1 cellular context compared by ENCODE assay signal in the genomic region with DNA sequence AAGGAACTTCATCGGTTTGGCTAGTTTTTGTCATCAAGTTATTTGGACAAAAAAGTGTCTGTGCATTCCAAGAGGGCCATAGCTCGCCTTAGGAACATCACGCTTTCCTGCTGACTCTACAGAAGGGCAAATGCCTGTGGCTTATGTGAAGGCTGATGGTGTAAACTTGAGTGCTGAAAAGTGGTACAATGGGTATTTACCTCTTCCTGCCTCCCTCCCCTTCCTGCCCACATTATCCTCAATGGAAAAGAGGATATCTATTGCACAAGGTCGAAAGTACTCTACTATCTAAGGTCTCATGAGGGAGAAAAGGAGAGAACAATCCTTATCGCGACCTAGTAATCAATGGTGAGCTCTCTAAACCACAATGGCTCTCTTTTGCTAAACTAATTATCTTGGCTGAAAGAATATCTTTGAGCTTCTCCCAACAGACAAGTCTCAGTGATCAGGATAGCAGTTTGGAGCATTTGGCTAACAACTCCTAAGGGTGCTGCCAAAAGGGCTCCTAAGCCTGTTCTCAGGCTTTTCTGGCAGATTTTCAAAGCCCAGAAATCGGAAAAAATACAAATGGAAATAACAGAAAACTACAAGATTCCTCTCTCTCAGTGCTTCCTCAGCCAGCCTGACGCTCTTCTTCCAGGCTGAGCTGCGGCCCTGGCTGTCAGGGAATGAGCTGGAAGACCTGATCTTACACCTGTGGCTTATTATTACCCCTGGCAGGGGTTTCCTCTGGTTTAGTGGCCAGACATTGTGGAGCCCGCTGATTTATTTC.
A peak's percentile ranks its signal among the peaks of the same experiment; 100 is the strongest.
TF ChIP-seq lines count a peak whose summit lies in the region.

No MANE protein-coding gene starts in this region.

TF ChIP-seq in HepG2, 621 proteins besides CTCF, POLR2A, EP300 and RAD21 (continued from another document and continues in another):
- TF ChIP-seq, protein P1, sequence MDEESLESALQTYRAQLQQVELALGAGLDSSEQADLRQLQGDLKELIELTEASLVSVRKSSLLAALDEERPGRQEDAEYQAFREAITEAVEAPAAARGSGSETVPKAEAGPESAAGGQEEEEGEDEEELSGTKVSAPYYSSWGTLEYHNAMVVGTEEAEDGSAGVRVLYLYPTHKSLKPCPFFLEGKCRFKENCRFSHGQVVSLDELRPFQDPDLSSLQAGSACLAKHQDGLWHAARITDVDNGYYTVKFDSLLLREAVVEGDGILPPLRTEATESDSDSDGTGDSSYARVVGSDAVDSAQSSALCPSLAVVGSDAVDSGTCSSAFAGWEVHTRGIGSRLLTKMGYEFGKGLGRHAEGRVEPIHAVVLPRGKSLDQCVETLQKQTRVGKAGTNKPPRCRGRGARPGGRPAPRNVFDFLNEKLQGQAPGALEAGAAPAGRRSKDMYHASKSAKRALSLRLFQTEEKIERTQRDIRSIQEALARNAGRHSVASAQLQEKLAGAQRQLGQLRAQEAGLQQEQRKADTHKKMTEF (CRISPR knock-in tag; IDR thresholded peaks at IDR 0.05): 0 out of 2 replicates have a peak, but pooled peaks have one; percentile 27
- TF ChIP-seq ARHGAP35 (CRISPR knock-in tag; IDR thresholded peaks at IDR 0.05; ENCODE audit: borderline replicate concordance): no peak
- TF ChIP-seq, protein P2, sequence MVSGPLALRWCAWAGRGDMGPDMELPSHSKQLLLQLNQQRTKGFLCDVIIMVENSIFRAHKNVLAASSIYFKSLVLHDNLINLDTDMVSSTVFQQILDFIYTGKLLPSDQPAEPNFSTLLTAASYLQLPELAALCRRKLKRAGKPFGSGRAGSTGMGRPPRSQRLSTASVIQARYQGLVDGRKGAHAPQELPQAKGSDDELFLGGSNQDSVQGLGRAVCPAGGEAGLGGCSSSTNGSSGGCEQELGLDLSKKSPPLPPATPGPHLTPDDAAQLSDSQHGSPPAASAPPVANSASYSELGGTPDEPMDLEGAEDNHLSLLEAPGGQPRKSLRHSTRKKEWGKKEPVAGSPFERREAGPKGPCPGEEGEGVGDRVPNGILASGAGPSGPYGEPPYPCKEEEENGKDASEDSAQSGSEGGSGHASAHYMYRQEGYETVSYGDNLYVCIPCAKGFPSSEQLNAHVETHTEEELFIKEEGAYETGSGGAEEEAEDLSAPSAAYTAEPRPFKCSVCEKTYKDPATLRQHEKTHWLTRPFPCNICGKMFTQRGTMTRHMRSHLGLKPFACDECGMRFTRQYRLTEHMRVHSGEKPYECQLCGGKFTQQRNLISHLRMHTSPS (CRISPR knock-in tag; IDR thresholded peaks at IDR 0.05; ENCODE audit: low read depth): peak; percentile 41; the same call in 1 of the 2 replicates
- no peak for TF ChIP-seq NR1H2 (CRISPR knock-in tag; IDR thresholded peaks at IDR 0.05; ENCODE audit: borderline replicate concordance, low read depth)
- peak; percentile 30; the same call in 1 of the 2 replicates for TF ChIP-seq TARDBP (CRISPR knock-in tag; IDR thresholded peaks at IDR 0.05)
- no peak for TF ChIP-seq KLF12 (CRISPR knock-in tag; IDR thresholded peaks at IDR 0.05; ENCODE audit: borderline replicate concordance)
- TF ChIP-seq, protein P3, sequence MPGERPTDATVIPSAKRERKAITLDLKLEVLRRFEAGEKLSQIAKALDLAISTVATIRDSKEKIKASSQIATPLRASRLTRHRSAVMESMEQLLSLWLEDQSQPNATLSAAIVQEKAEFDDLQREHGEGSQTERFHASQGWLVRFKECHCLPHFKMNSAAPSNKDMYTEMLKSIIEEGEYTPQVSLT (CRISPR knock-in tag; IDR thresholded peaks at IDR 0.05; ENCODE audit: borderline replicate concordance, low read depth): no peak
- no peak for TF ChIP-seq FOXC1 (CRISPR knock-in tag; IDR thresholded peaks at IDR 0.05; ENCODE audit: borderline replicate concordance)
- TF ChIP-seq, protein P4, sequence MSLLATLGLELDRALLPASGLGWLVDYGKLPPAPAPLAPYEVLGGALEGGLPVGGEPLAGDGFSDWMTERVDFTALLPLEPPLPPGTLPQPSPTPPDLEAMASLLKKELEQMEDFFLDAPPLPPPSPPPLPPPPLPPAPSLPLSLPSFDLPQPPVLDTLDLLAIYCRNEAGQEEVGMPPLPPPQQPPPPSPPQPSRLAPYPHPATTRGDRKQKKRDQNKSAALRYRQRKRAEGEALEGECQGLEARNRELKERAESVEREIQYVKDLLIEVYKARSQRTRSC (CRISPR knock-in tag; IDR thresholded peaks at IDR 0.05; ENCODE audit: low read depth): no peak
- TF ChIP-seq KDM5B (CRISPR knock-in tag; IDR thresholded peaks at IDR 0.05; ENCODE audit: borderline replicate concordance): no peak
- TF ChIP-seq, protein P5, sequence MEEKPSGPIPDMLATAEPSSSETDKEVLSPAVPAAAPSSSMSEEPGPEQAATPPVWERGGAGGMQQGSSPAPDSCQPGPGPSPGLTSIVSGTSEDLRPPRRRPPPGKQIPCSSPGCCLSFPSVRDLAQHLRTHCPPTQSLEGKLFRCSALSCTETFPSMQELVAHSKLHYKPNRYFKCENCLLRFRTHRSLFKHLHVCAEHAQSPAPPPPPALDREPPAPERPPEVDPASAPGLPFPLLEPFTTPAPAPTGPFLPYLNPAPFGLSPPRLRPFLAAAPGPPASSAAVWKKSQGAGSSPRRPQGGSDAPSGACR (CRISPR knock-in tag; IDR thresholded peaks at IDR 0.05): no peak
- no peak for TF ChIP-seq ZC3H13 (CRISPR knock-in tag; IDR thresholded peaks at IDR 0.05)
- peak; percentile 34; the same call in 1 of the 2 replicates for TF ChIP-seq NCOR1 (IDR thresholded peaks at IDR 0.05; ENCODE audit: borderline replicate concordance, low read length)
- no peak for TF ChIP-seq ZNF841 (CRISPR knock-in tag; IDR thresholded peaks at IDR 0.05; ENCODE audit: borderline replicate concordance)
- TF ChIP-seq, protein P6, sequence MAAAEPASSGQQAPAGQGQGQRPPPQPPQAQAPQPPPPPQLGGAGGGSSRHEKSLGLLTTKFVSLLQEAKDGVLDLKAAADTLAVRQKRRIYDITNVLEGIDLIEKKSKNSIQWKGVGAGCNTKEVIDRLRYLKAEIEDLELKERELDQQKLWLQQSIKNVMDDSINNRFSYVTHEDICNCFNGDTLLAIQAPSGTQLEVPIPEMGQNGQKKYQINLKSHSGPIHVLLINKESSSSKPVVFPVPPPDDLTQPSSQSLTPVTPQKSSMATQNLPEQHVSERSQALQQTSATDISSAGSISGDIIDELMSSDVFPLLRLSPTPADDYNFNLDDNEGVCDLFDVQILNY (CRISPR knock-in tag; conservative IDR thresholded peaks at IDR 0.05): no peak
- TF ChIP-seq ZBTB7B (CRISPR knock-in tag; IDR thresholded peaks at IDR 0.05): 0 out of 2 replicates have a peak, but pooled peaks have one; percentile 20
- no peak for TF ChIP-seq ZSCAN20 (CRISPR knock-in tag; IDR thresholded peaks at IDR 0.05; ENCODE audit: borderline replicate concordance)
- peak; percentile 87 for TF ChIP-seq GATAD2A (CRISPR knock-in tag; IDR thresholded peaks at IDR 0.05)
- no peak for TF ChIP-seq ZFP90 (CRISPR knock-in tag; IDR thresholded peaks at IDR 0.05; ENCODE audit: borderline replicate concordance)
- TF ChIP-seq ZNF709 (CRISPR knock-in tag; IDR thresholded peaks at IDR 0.05): no peak
- no peak for TF ChIP-seq SRSF1 (optimal IDR thresholded peaks at IDR 0.05; ENCODE audit: low read depth, low read length)
- TF ChIP-seq NBN (conservative IDR thresholded peaks at IDR 0.05): no peak
- peak; percentile 76 for TF ChIP-seq ZNF644 (CRISPR knock-in tag; IDR thresholded peaks at IDR 0.05; ENCODE audit: low read depth)
- no peak for TF ChIP-seq XBP1 (CRISPR knock-in tag; IDR thresholded peaks at IDR 0.05)
- TF ChIP-seq MEIS1 (CRISPR knock-in tag; IDR thresholded peaks at IDR 0.05; ENCODE audit: borderline replicate concordance): no peak
- peak; percentile 73 for TF ChIP-seq SP5 (CRISPR knock-in tag; IDR thresholded peaks at IDR 0.05; ENCODE audit: borderline replicate concordance, low read depth)
- TF ChIP-seq KDM1A (CRISPR knock-in tag; IDR thresholded peaks at IDR 0.05): 0 out of 2 replicates have a peak, but pooled peaks have one; percentile 52
- TF ChIP-seq FOSL1 (CRISPR knock-in tag; IDR thresholded peaks at IDR 0.05; ENCODE audit: borderline replicate concordance): no peak
- no peak for TF ChIP-seq NFKB2 (CRISPR knock-in tag; IDR thresholded peaks at IDR 0.05; ENCODE audit: borderline replicate concordance)
- no peak for TF ChIP-seq MAZ (IDR thresholded peaks at IDR 0.05; ENCODE audit: borderline replicate concordance, low read depth, low read length)
- TF ChIP-seq MAZ (CRISPR knock-in tag; IDR thresholded peaks at IDR 0.05; ENCODE audit: low read depth): no peak
- 0 out of 2 replicates have a peak, but pooled peaks have one; percentile 42 for TF ChIP-seq MIER2 (CRISPR knock-in tag; IDR thresholded peaks at IDR 0.05)
- TF ChIP-seq, protein P7, sequence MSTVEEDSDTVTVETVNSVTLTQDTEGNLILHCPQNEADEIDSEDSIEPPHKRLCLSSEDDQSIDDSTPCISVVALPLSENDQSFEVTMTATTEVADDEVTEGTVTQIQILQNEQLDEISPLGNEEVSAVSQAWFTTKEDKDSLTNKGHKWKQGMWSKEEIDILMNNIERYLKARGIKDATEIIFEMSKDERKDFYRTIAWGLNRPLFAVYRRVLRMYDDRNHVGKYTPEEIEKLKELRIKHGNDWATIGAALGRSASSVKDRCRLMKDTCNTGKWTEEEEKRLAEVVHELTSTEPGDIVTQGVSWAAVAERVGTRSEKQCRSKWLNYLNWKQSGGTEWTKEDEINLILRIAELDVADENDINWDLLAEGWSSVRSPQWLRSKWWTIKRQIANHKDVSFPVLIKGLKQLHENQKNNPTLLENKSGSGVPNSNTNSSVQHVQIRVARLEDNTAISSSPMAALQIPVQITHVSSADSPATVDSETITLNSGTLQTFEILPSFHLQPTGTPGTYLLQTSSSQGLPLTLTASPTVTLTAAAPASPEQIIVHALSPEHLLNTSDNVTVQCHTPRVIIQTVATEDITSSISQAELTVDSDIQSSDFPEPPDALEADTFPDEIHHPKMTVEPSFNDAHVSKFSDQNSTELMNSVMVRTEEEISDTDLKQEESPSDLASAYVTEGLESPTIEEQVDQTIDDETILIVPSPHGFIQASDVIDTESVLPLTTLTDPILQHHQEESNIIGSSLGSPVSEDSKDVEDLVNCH (CRISPR knock-in tag; IDR thresholded peaks at IDR 0.05): no peak
- peak; percentile 35 for TF ChIP-seq RARA (CRISPR knock-in tag; IDR thresholded peaks at IDR 0.05)
- TF ChIP-seq, protein P8, sequence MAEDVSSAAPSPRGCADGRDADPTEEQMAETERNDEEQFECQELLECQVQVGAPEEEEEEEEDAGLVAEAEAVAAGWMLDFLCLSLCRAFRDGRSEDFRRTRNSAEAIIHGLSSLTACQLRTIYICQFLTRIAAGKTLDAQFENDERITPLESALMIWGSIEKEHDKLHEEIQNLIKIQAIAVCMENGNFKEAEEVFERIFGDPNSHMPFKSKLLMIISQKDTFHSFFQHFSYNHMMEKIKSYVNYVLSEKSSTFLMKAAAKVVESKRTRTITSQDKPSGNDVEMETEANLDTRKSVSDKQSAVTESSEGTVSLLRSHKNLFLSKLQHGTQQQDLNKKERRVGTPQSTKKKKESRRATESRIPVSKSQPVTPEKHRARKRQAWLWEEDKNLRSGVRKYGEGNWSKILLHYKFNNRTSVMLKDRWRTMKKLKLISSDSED (CRISPR knock-in tag; IDR thresholded peaks at IDR 0.05): no peak
- TF ChIP-seq ZNF260 (CRISPR knock-in tag; IDR thresholded peaks at IDR 0.05; ENCODE audit: borderline replicate concordance, low read depth): no peak
- no peak for TF ChIP-seq AKAP8 (CRISPR knock-in tag; IDR thresholded peaks at IDR 0.05)
- no peak for TF ChIP-seq ZNF660 (CRISPR knock-in tag; IDR thresholded peaks at IDR 0.05; ENCODE audit: borderline replicate concordance, low read depth)
- no peak for TF ChIP-seq MTA3 (CRISPR knock-in tag; IDR thresholded peaks at IDR 0.05)
- no peak for TF ChIP-seq MZF1 (CRISPR knock-in tag; IDR thresholded peaks at IDR 0.05; ENCODE audit: borderline replicate concordance)
- no peak for TF ChIP-seq TSC22D2 (CRISPR knock-in tag; IDR thresholded peaks at IDR 0.05; ENCODE audit: borderline replicate concordance)
- TF ChIP-seq BRCA1 (CRISPR knock-in tag; IDR thresholded peaks at IDR 0.05): no peak
- no peak for TF ChIP-seq NFE2L1 (CRISPR knock-in tag; IDR thresholded peaks at IDR 0.05; ENCODE audit: borderline replicate concordance)
- no peak for TF ChIP-seq PAF1 (CRISPR knock-in tag; IDR thresholded peaks at IDR 0.05)
- TF ChIP-seq SCMH1 (CRISPR knock-in tag; IDR thresholded peaks at IDR 0.05; ENCODE audit: borderline replicate concordance): no peak
- TF ChIP-seq, protein P9, sequence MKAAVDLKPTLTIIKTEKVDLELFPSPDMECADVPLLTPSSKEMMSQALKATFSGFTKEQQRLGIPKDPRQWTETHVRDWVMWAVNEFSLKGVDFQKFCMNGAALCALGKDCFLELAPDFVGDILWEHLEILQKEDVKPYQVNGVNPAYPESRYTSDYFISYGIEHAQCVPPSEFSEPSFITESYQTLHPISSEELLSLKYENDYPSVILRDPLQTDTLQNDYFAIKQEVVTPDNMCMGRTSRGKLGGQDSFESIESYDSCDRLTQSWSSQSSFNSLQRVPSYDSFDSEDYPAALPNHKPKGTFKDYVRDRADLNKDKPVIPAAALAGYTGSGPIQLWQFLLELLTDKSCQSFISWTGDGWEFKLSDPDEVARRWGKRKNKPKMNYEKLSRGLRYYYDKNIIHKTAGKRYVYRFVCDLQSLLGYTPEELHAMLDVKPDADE (CRISPR knock-in tag; IDR thresholded peaks at IDR 0.05): no peak
- TF ChIP-seq ZNF143 (CRISPR knock-in tag; IDR thresholded peaks at IDR 0.05): no peak
